ENCODE assay signal across 13 cellular contexts in the genomic region with DNA sequence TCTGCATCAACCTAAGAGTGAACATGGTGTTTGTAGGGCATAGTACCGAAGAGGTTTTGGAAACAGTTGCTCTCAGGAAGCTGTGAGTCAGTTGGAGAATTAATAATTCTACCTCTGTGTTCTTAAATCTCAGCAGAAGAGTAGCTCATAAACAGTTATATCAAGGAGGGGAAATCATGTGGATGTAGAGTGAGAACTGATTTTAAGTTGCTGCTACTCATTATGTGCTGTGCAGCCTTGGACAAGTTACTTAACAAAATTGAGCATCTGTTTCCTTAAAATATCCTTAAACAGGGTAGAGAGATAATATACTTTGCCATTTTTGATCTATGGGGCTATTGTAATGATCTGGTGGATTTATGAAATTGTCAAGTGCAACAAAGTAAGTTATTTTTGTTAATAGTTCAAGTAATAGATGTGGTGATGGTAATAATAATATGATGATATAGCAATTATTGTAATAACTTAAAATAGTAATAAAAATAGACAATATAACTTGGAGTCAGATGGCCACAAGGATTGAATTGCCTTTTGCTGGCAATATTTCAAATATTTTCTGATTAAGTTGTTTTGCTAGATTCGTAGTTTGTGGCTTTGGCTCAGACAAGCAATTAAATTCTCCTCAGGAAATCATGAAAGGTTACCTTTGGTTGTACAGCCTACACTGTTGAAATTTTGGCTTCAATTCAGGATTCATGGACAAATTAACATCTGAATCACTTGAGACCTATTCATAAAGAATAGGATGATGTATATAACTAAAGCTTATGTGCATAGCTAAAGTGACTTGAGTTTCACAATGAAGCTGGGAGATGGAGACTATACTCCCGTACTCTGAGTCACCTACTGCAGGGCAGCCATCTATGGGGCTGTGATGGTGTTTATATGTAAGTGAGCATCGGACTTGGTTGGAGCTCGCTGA.
DNase-seq lines count a peak whose midpoint lies in the region; ATAC-seq and TF ChIP-seq lines count a peak whose summit lies in the region.
"Had no signal": no experiment of that assay in that cellular context is flagged by ENCODE, and none has a peak within 500 bp of the region (broad histone marks: within the 10 kb centered on the region; RNA-seq: fewer than 3 reads in every experiment).

No MANE protein-coding gene starts in this region.

- H3K27me3 Mint-ChIP-seq in chondrocyte (ENCODE audit: low read depth): no peaks in the 10 kb centered on the region
- H3K27me3 Mint-ChIP-seq: type B pancreatic cell had no signal

- H3K4me3 Mint-ChIP-seq in chondrocyte (ENCODE audit: unreplicated experiment): no peak overlapping the region
- H3K4me3 Mint-ChIP-seq: activated T-helper 1 cell treated with anti-CD3 and anti-CD28 coated beads, Interleukin-12 subunit alpha, Interleukin-12 subunit beta, Interleukin-2, Interleukin-4 antibody, amounts not matched to agents 30 ng/mL and 10 ng/mL and 1 ng/mL, durations not matched to agents 14 hours and 24 hours and 36 hours; type B pancreatic cell; WTC11 had no signal

- peaks cover 56% of the 10 kb centered on the region for H3K4me1 Mint-ChIP-seq in chondrocyte (ENCODE audit: low read depth)
- H3K4me1 Mint-ChIP-seq: WTC11 had no signal

- no peak overlapping the region for H2BK5ac ChIP-seq in mesendoderm (ENCODE audit: low read length)

- H2BK15ac ChIP-seq in mesendoderm (replicated peaks; ENCODE audit: low read depth): no peak overlapping the region

- no peak overlapping the region for H4K8ac ChIP-seq in mesendoderm (ENCODE audit: low read depth, low read length)

- no peak overlapping the region for H2BK120ac ChIP-seq in mesendoderm (ENCODE audit: low read depth, low read length)

- H3K4me3 ChIP-seq in NB4 (ENCODE audit: low read depth, low read length) (no peak overlapping the region), mesendoderm (ENCODE audit: low read length) (no peak overlapping the region)
- H3K4me3 ChIP-seq: psoas muscle had no signal

- H3K9me3 Mint-ChIP-seq in chondrocyte (ENCODE audit: low read depth): peaks cover 13% of the 10 kb centered on the region

- peak overlapping the region; percentile 86 for H3K27ac Mint-ChIP-seq in chondrocyte (ENCODE audit: unreplicated experiment)
- H3K27ac Mint-ChIP-seq: activated T-helper 1 cell treated with anti-CD3 and anti-CD28 coated beads, Interleukin-12 subunit alpha, Interleukin-12 subunit beta, Interleukin-2, Interleukin-4 antibody, amounts not matched to agents 30 ng/mL and 10 ng/mL and 1 ng/mL, durations not matched to agents 14 hours and 24 hours and 36 hours; type B pancreatic cell; WTC11 had no signal

- no peak overlapping the region for H3K56ac ChIP-seq in mesendoderm (ENCODE audit: low read length)

- no CpG with 5 or more reads among the region's 5 CpGs for WGBS in mesendoderm (ENCODE audit: extremely low coverage, insufficient coverage, low lambda C conversion rate)

- H4K5ac ChIP-seq in mesendoderm (ENCODE audit: low read length): no peak overlapping the region

- no peak overlapping the region for H3K18ac ChIP-seq in mesendoderm (ENCODE audit: low read length)

- H3K27ac ChIP-seq in mesendoderm (ENCODE audit: low read depth, low read length): no peak overlapping the region
- H3K27ac ChIP-seq: psoas muscle had no signal

- TF ChIP-seq CTCF in NB4 (IDR thresholded peaks at IDR 0.05; ENCODE audit: low read depth, low read length) (no peak), chondrocyte (IDR thresholded peaks at IDR 0.05) (no peak), omental fat pad (IDR thresholded peaks at IDR 0.05) (no peak)

- no peaks in the 10 kb centered on the region for H3K4me1 ChIP-seq in mesendoderm (ENCODE audit: control insufficient read depth, low read depth, low read length)

- H2AK5ac ChIP-seq in mesendoderm (ENCODE audit: low read length): no peak overlapping the region

- no peaks in the 10 kb centered on the region for H3K27me3 ChIP-seq in mesendoderm (ENCODE audit: insufficient read depth, low read length, poor library complexity)

- H3K4me2 ChIP-seq in mesendoderm (ENCODE audit: low read length): no peak overlapping the region

- H3K23ac ChIP-seq in mesendoderm (ENCODE audit: low read length): no peak overlapping the region

- H3K79me2 ChIP-seq in mesendoderm (ENCODE audit: control insufficient read depth, insufficient read depth, low read length): no peaks in the 10 kb centered on the region

- H3K36me3 ChIP-seq in mesendoderm (ENCODE audit: control insufficient read depth, insufficient read depth, low read length): no peaks in the 10 kb centered on the region

- no peak overlapping the region for H3K4ac ChIP-seq in mesendoderm (ENCODE audit: low read depth, low read length)

- no peaks in the 10 kb centered on the region for H3K36me3 Mint-ChIP-seq in chondrocyte (ENCODE audit: low read depth)

- DNase-seq in DMS 273 (lab: John Stamatoyannopoulos, UW; ENCODE audit: unreplicated experiment) (peak; percentile 52), NB4 (ENCODE audit: low read depth) (peak; percentile 7), chondrocyte (ENCODE audit: low spot score) (no peak), omental fat pad (ENCODE audit: low spot score) (no peak), erythroblast (lab: John Stamatoyannopoulos, UW) (no peak), mesendoderm (no peak)
- DNase-seq: central memory CD4-positive, alpha-beta T cell; psoas muscle had no signal

- peak; percentile 35 for ATAC-seq in omental fat pad (ENCODE audit: low FRiP score)
- no peak for ATAC-seq in HG03095 (IDR thresholded peaks at IDR 0.05; ENCODE audit: unreplicated experiment)
- no peak for ATAC-seq in HG02970 (IDR thresholded peaks at IDR 0.05; ENCODE audit: low FRiP score, unreplicated experiment)
- ATAC-seq: psoas muscle, WTC11 had no signal

- no peak overlapping the region for H3K9ac ChIP-seq in mesendoderm (ENCODE audit: low read length)

- TF ChIP-seq POLR2A in NB4 (IDR thresholded peaks at IDR 0.05; ENCODE audit: extremely low read depth, insufficient read length) (no peak), erythroblast (IDR thresholded peaks at IDR 0.05; ENCODE audit: low read length) (no peak)

- no peaks in the 10 kb centered on the region for H3K79me1 ChIP-seq in mesendoderm (ENCODE audit: low read length)

Comparison
In these comparisons a context has a peak if more than half of its experiments do, and no peak if none do; other contexts are left out.
1. DNase-seq: peak in DMS 273 (single experiment) and NB4 (single experiment); none in chondrocyte (single experiment), omental fat pad (single experiment), erythroblast (0 of 2) and mesendoderm (single experiment).